ENCODE assay signal across 11 cellular contexts in the genomic region with DNA sequence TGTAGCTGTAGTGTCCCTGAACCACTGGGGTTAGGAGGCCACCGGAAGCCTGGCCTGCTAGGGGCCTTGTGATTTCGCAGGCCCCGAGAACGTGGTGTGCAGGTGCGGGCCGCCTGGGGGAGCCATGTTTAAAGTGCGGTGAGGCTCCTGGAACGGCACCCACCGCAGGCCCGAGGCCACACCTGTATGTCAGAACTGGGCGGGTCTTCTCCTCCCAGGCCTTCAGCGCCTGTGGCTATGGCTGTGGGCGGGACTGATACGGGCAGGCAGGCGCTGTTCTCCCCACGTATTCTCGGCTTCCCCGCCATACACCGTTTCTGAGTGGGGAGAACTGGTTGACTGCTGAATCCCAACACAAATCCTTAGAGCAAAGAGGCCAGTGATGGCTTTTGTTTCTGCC.
A peak's percentile ranks its signal among the peaks of the same experiment; 100 is the strongest.
DNase-seq lines count a peak whose midpoint lies in the region; ATAC-seq and TF ChIP-seq lines count a peak whose summit lies in the region.
"Had no signal": no experiment of that assay in that cellular context is flagged by ENCODE, and none has a peak within 500 bp of the region (broad histone marks: within the 10 kb centered on the region; RNA-seq: fewer than 3 reads in every experiment).

No MANE protein-coding gene starts in this region.

- H3K36me3 Mint-ChIP-seq in MCF 10A (ENCODE audit: insufficient read depth, unreplicated experiment): peaks cover 26% of the 10 kb centered on the region
- peaks cover 20% of the 10 kb centered on the region for H3K36me3 Mint-ChIP-seq in activated CD8-positive, alpha-beta T cell treated with anti-CD3 and anti-CD28 coated beads for 36 hours (ENCODE audit: low read depth)
- H3K36me3 Mint-ChIP-seq in stimulated activated effector memory CD8-positive, alpha-beta T cell treated with anti-CD3 and anti-CD28 coated beads, Interleukin-12 subunit alpha, Interleukin-12 subunit beta, amount 100 ng/mL, for 72 hours: peaks cover 84% of the 10 kb centered on the region

- H3K27me3 ChIP-seq in breast epithelium: no peaks in the 10 kb centered on the region
- H3K27me3 ChIP-seq: left lung had no signal

- peak; percentile 65 for ATAC-seq in activated CD8-positive, alpha-beta T cell treated with anti-CD3 and anti-CD28 coated beads for 36 hours
- peak; percentile 86 for ATAC-seq in stimulated activated effector memory CD8-positive, alpha-beta T cell treated with anti-CD3 and anti-CD28 coated beads, Interleukin-12 subunit alpha, Interleukin-12 subunit beta, amount 100 ng/mL, for 72 hours
- no peak for ATAC-seq in HG02884 (IDR thresholded peaks at IDR 0.05; ENCODE audit: unreplicated experiment)
- ATAC-seq: left lung had no signal

- peak overlapping the region; percentile 7 for H3K4me3 Mint-ChIP-seq in MCF 10A (ENCODE audit: unreplicated experiment)
- peak overlapping the region; percentile 35 for H3K4me3 Mint-ChIP-seq in activated CD8-positive, alpha-beta T cell treated with anti-CD3 and anti-CD28 coated beads for 36 hours
- peak overlapping the region; percentile 69 for H3K4me3 Mint-ChIP-seq in stimulated activated effector memory CD8-positive, alpha-beta T cell treated with anti-CD3 and anti-CD28 coated beads, Interleukin-12 subunit alpha, Interleukin-12 subunit beta, amount 100 ng/mL, for 72 hours

- TF ChIP-seq CTCF in MCF 10A (IDR thresholded peaks at IDR 0.05; ENCODE audit: unreplicated experiment): no peak
- no peak for TF ChIP-seq CTCF in breast epithelium (IDR thresholded peaks at IDR 0.05)
- no peak for TF ChIP-seq CTCF in activated CD8-positive, alpha-beta T cell treated with anti-CD3 and anti-CD28 coated beads for 36 hours (IDR thresholded peaks at IDR 0.05)

- no peak for TF ChIP-seq POLR2A in breast epithelium (IDR thresholded peaks at IDR 0.05)

- peaks cover 9% of the 10 kb centered on the region for H3K4me1 Mint-ChIP-seq in MCF 10A (ENCODE audit: insufficient read depth, unreplicated experiment)
- peaks cover 7% of the 10 kb centered on the region for H3K4me1 Mint-ChIP-seq in activated CD8-positive, alpha-beta T cell treated with anti-CD3 and anti-CD28 coated beads for 36 hours (ENCODE audit: low read depth)
- peaks cover 22% of the 10 kb centered on the region for H3K4me1 Mint-ChIP-seq in stimulated activated effector memory CD8-positive, alpha-beta T cell treated with anti-CD3 and anti-CD28 coated beads, Interleukin-12 subunit alpha, Interleukin-12 subunit beta, amount 100 ng/mL, for 72 hours

- no peaks in the 10 kb centered on the region for H3K27me3 Mint-ChIP-seq in MCF 10A (ENCODE audit: insufficient read depth, unreplicated experiment)
- no peaks in the 10 kb centered on the region for H3K27me3 Mint-ChIP-seq in activated CD8-positive, alpha-beta T cell treated with anti-CD3 and anti-CD28 coated beads for 36 hours

- POLR2A ChIA-PET in MCF 10A (lab: Yijun Ruan, JAX): no interaction called here
- POLR2A ChIA-PET in activated CD8-positive, alpha-beta T cell treated with anti-CD3 and anti-CD28 coated beads for 36 hours (lab: Charles Lee): no interaction called here

- H3K27ac ChIP-seq in breast epithelium: no peak overlapping the region
- H3K27ac ChIP-seq: left lung had no signal

- no peaks in the 10 kb centered on the region for H3K9me3 ChIP-seq in breast epithelium
- H3K9me3 ChIP-seq: left lung had no signal

- H3K27ac Mint-ChIP-seq in MCF 10A (ENCODE audit: low read depth, unreplicated experiment): no peak overlapping the region
- peak overlapping the region; percentile 89 for H3K27ac Mint-ChIP-seq in activated CD8-positive, alpha-beta T cell treated with anti-CD3 and anti-CD28 coated beads for 36 hours
- H3K27ac Mint-ChIP-seq in stimulated activated effector memory CD8-positive, alpha-beta T cell treated with anti-CD3 and anti-CD28 coated beads, Interleukin-12 subunit alpha, Interleukin-12 subunit beta, amount 100 ng/mL, for 72 hours: peak overlapping the region; percentile 89

- intact Hi-C loops in MCF 10A (cut with micrococcal nuclease) (no loop called here), breast epithelium (cut with DNase I; ENCODE audit: low total_unique reads) (no loop called here)
- intact Hi-C loops in activated CD8-positive, alpha-beta T cell treated with anti-CD3 and anti-CD28 coated beads for 36 hours (cut with micrococcal nuclease): no loop called here

- BruUV-seq in MCF 10A (replicated peaks; lab: Mats Ljungman, UMichigan): no TSS peak

- DNase-seq in MCF 10A (ENCODE audit: unreplicated experiment) (peak; percentile 56), breast epithelium (ENCODE audit: low spot score in 2 of 2) (no peak), hepatic stellate cell (ENCODE audit: low spot score) (peak; percentile 37), NCI-H1105 (lab: John Stamatoyannopoulos, UW) (no peak), 8988T (no peak)
- DNase-seq in activated CD8-positive, alpha-beta T cell treated with anti-CD3 and anti-CD28 coated beads for 36 hours: peak; percentile 49
- DNase-seq in stimulated activated effector memory CD8-positive, alpha-beta T cell treated with anti-CD3 and anti-CD28 coated beads, Interleukin-12 subunit alpha, Interleukin-12 subunit beta, amount 100 ng/mL, for 72 hours (ENCODE audit: low spot score in 2 of 2): peak; percentile 45 to 81
- DNase-seq: NCI-H1417 treated with DMSO at 0.1 percent for 48 hours had no signal

- H3K4me3 ChIP-seq in breast epithelium: no peak overlapping the region
- H3K4me3 ChIP-seq: left lung, skin epidermis had no signal

- H3K4me1 ChIP-seq in breast epithelium: no peaks in the 10 kb centered on the region
- H3K4me1 ChIP-seq: left lung had no signal

- H3K9me3 Mint-ChIP-seq in MCF 10A (ENCODE audit: unreplicated experiment): no peaks in the 10 kb centered on the region
- no peaks in the 10 kb centered on the region for H3K9me3 Mint-ChIP-seq in activated CD8-positive, alpha-beta T cell treated with anti-CD3 and anti-CD28 coated beads for 36 hours
- H3K9me3 Mint-ChIP-seq in stimulated activated effector memory CD8-positive, alpha-beta T cell treated with anti-CD3 and anti-CD28 coated beads, Interleukin-12 subunit alpha, Interleukin-12 subunit beta, amount 100 ng/mL, for 72 hours: no peaks in the 10 kb centered on the region

- CTCF ChIA-PET in MCF 10A (lab: Yijun Ruan, JAX): interaction anchor here (0.6 kb wide), 1 partner anchor 1012 kb away, joined by 3 read pairs; no protein-coding TSS in a partner anchor
- CTCF ChIA-PET in activated CD8-positive, alpha-beta T cell treated with anti-CD3 and anti-CD28 coated beads for 36 hours (lab: Charles Lee): no interaction called here

- H3K36me3 ChIP-seq in breast epithelium: no peaks in the 10 kb centered on the region

Comparison
In these comparisons a context has a peak if more than half of its experiments do, and no peak if none do; other contexts are left out.
1. DNase-seq: peak in MCF 10A (single experiment), activated CD8-positive, alpha-beta T cell treated with anti-CD3 and anti-CD28 coated beads for 36 hours (single experiment), hepatic stellate cell (single experiment) and stimulated activated effector memory CD8-positive, alpha-beta T cell treated with anti-CD3 and anti-CD28 coated beads, Interleukin-12 subunit alpha, Interleukin-12 subunit beta, amount 100 ng/mL, for 72 hours (2 of 2); none in breast epithelium (0 of 2), NCI-H1105 (single experiment) and 8988T (single experiment).
2. H3K4me3 Mint-ChIP-seq: peak in every context shown above with its lines; median percentile 69 in stimulated activated effector memory CD8-positive, alpha-beta T cell treated with anti-CD3 and anti-CD28 coated beads, Interleukin-12 subunit alpha, Interleukin-12 subunit beta, amount 100 ng/mL, for 72 hours; 35 in activated CD8-positive, alpha-beta T cell treated with anti-CD3 and anti-CD28 coated beads for 36 hours; 7 in MCF 10A.